Comparison of ENCODE assay signal across 8 cellular contexts in the genomic region with DNA sequence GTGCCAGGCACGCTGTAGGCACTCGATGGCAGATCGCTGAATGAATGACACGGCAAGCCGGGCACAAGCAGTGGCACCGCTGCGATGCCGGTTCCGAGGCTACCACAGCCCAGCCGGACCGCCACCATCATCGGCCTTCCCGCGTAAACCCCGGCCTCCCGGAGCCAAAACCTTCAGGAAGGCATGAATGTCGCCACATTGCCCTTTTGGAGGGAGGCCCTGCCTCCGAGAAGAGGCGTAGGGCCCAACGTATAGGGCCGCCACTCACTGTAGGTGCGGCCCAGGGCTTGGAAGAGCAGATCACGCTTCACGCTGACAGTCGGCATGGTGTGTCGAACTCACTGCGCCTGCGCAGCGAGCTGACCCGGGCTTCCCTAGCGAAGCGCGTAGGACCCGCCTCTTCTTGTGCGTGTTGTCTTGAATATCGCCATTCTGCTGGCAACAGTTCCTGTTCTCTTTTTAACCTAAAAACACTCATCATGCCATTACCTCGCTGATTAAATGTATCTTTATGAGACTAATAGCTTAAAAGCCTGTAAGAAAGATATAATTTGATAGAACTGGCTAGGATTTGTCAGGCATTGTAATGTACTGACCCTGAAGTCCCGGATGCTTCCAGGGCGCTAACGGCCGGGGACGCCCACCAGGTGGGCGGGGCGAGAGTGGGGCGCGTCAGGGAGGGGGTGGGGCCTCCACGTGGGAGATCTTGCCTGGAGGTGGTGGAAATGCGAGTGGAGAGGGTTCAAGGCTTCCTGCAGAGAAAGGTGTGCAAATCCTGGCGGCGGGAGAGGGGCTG. TPM values are rescaled to one million over a fixed set of nuclear protein-coding genes. Genes with fewer than 3 reads are reported as not detected.
DNase-seq lines count a peak whose midpoint lies in the region; ATAC-seq and TF ChIP-seq lines count a peak whose summit lies in the region.

A gene (minus strand): TSS at position 345 of the 796 bp plus-strand sequence. CDS start 19 bp downstream, at position 326.

- H3K4me3 ChIP-seq in GM06990 (replicated peaks; ENCODE audit: low read depth, low read length) (peak within 1 kb of the TSS; percentile 95), testis (peak within 1 kb of the TSS; percentile 88 to 91)

- peaks cover 48% of the 10 kb centered on the region for H3K4me1 Mint-ChIP-seq in activated naive CD4-positive, alpha-beta T cell treated with anti-CD3 and anti-CD28 coated beads, Interleukin-2, amount 50 U/mL, for 24 hours

- H3K27ac Mint-ChIP-seq in activated naive CD4-positive, alpha-beta T cell treated with anti-CD3 and anti-CD28 coated beads, Interleukin-2, amount 50 U/mL, for 24 hours: peak within 1 kb of the TSS; percentile 99

- H3K36me3 ChIP-seq in GM06990 (ENCODE audit: control insufficient read depth, insufficient read depth, low read length) (no peaks in the 10 kb centered on the region), testis (ENCODE audit: low read depth, missing control alignments) (no peaks in the 10 kb centered on the region)

- no peaks in the 10 kb centered on the region for H3K27me3 Mint-ChIP-seq in activated naive CD4-positive, alpha-beta T cell treated with anti-CD3 and anti-CD28 coated beads, Interleukin-2, amount 50 U/mL, for 24 hours

- H3K36me3 Mint-ChIP-seq in activated naive CD4-positive, alpha-beta T cell treated with anti-CD3 and anti-CD28 coated beads, Interleukin-2, amount 50 U/mL, for 24 hours: peaks cover 12% of the 10 kb centered on the region

- no peaks in the 10 kb centered on the region for H3K9me3 ChIP-seq in testis

- peaks cover 7% of the 10 kb centered on the region for H3K4me1 ChIP-seq in testis

- ATAC-seq in HG02588 (IDR thresholded peaks at IDR 0.05; ENCODE audit: unreplicated experiment) (peak; percentile 92), SK-N-SH treated with all-trans-retinoic acid at 6 μM for 48 hours (peak; percentile 94), omental fat pad (ENCODE audit: low FRiP score) (peak; percentile 99)

- DNase-seq in GM06990 (ENCODE audit: extremely low read depth, insufficient read length): peak; percentile 96
- peak; percentile 87 for DNase-seq in NCI-H1092 (lab: John Stamatoyannopoulos, UW)
- peak; percentile 91 for DNase-seq in glomerular endothelial cell (ENCODE audit: extremely low read depth, low read depth, low spot score)
- peak; percentile 88 for DNase-seq in omental fat pad (ENCODE audit: low spot score)
- DNase-seq in testis: peak; percentile 97

- H3K27me3 ChIP-seq in GM06990 (replicated peaks; ENCODE audit: control insufficient read depth, insufficient read depth, low read length) (no peaks in the 10 kb centered on the region), testis (no peaks in the 10 kb centered on the region)

- WGBS in testis, 2 donors: 0 to 1% methylated on average over 29 to 48 of the region's 50 CpGs

- peak within 1 kb of the TSS; percentile 99 for H3K4me3 Mint-ChIP-seq in activated naive CD4-positive, alpha-beta T cell treated with anti-CD3 and anti-CD28 coated beads, Interleukin-2, amount 50 U/mL, for 24 hours

- intact Hi-C loops in testis (cut with DNase I; ENCODE audit: low total_unique reads): no loop called here

- no peak for TF ChIP-seq CTCF in GM06990 (IDR thresholded peaks at IDR 0.05; ENCODE audit: insufficient read depth, low read length, poor library complexity, severe bottlenecking)
- no peak for TF ChIP-seq CTCF in omental fat pad (IDR thresholded peaks at IDR 0.05)
- TF ChIP-seq CTCF in testis (IDR thresholded peaks at IDR 0.05): peak in 1 of 3 experiments; percentile 22

- peak within 1 kb of the TSS; percentile 94 to 96 for H3K27ac ChIP-seq in testis

- no peak for TF ChIP-seq POLR2A in testis (IDR thresholded peaks at IDR 0.05)

- no peaks in the 10 kb centered on the region for H3K9me3 Mint-ChIP-seq in activated naive CD4-positive, alpha-beta T cell treated with anti-CD3 and anti-CD28 coated beads, Interleukin-2, amount 50 U/mL, for 24 hours

TF ChIP-seq in SK-N-SH treated with all-trans-retinoic acid at 6 μM for 48 hours, 23 proteins besides CTCF, POLR2A, EP300 and RAD21:
- no peak for TF ChIP-seq GLIS3 (CRISPR knock-in tag; IDR thresholded peaks at IDR 0.05)
- no peak for TF ChIP-seq ZFP3 (CRISPR knock-in tag; IDR thresholded peaks at IDR 0.05)
- no peak for TF ChIP-seq BACH2 (CRISPR knock-in tag; IDR thresholded peaks at IDR 0.05; ENCODE audit: borderline replicate concordance)
- TF ChIP-seq SNAI2 (CRISPR knock-in tag; IDR thresholded peaks at IDR 0.05): no peak
- TF ChIP-seq ZNF70 (CRISPR knock-in tag; IDR thresholded peaks at IDR 0.05): no peak
- no peak for TF ChIP-seq PPARA (CRISPR knock-in tag; IDR thresholded peaks at IDR 0.05; ENCODE audit: borderline replicate concordance)
- TF ChIP-seq OSR1 (CRISPR knock-in tag; IDR thresholded peaks at IDR 0.05): no peak
- TF ChIP-seq ZNF8 (CRISPR knock-in tag; IDR thresholded peaks at IDR 0.05): no peak
- no peak for TF ChIP-seq ZC3H10 (CRISPR knock-in tag; IDR thresholded peaks at IDR 0.05)

RNA-seq across cellular contexts. Expression of the gene that starts here (rescaled TPM):
- 12.9 and 15.3 TPM in 2 replicates for total RNA-seq in glomerular endothelial cell
- 10 to 100 TPM; 11.8 to 18.4 (median 14.8) TPM for total RNA-seq in omental fat pad
- total RNA-seq in testis: 10 to 100 TPM; 14.1 to 22.8 TPM
- polyA plus RNA-seq in testis (ENCODE audit: insufficient read depth, low read depth, low replicate concordance): 35.0 TPM

Comparison
In these comparisons a context has a peak if more than half of its experiments do, and no peak if none do; other contexts are left out.
1. Peak in every context shown above with its lines: DNase-seq, ATAC-seq, H3K4me3 ChIP-seq and H3K27ac ChIP-seq.